ENCODE assay signal across 1 cellular context in the genomic region with DNA sequence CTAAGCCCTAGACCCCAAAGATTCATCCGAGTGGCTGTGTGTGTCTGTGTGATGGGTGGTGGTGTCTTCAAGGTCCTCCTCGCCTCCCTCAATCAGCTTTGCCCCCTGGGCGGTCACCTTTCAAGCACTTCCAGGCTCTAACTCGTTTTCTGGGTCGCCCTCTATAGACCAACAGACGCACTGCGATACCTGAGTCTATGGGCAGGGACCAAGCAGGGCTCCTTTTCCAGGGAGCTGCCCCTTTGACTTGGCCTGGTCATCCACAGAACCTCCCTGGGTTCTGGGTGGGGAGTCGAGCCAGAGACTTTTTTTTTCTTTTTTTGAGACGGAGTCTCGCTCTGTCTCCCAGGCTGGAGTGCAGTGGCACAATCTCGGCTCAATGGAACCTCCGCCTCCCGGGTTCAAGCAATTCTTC.
TF ChIP-seq lines count a peak whose summit lies in the region.

No MANE protein-coding gene starts in this region.

TF ChIP-seq in IMR-90, 13 proteins besides CTCF, POLR2A, EP300 and RAD21:
- TF ChIP-seq RFX5 (IDR thresholded peaks at IDR 0.05; ENCODE audit: low read depth, low read length) (no peak), MXI1 (IDR thresholded peaks at IDR 0.05; ENCODE audit: borderline replicate concordance, low read depth, low read length) (no peak), SMC3 (IDR thresholded peaks at IDR 0.05; ENCODE audit: low read depth, low read length) (peak; percentile 61)
